In the genomic region with DNA sequence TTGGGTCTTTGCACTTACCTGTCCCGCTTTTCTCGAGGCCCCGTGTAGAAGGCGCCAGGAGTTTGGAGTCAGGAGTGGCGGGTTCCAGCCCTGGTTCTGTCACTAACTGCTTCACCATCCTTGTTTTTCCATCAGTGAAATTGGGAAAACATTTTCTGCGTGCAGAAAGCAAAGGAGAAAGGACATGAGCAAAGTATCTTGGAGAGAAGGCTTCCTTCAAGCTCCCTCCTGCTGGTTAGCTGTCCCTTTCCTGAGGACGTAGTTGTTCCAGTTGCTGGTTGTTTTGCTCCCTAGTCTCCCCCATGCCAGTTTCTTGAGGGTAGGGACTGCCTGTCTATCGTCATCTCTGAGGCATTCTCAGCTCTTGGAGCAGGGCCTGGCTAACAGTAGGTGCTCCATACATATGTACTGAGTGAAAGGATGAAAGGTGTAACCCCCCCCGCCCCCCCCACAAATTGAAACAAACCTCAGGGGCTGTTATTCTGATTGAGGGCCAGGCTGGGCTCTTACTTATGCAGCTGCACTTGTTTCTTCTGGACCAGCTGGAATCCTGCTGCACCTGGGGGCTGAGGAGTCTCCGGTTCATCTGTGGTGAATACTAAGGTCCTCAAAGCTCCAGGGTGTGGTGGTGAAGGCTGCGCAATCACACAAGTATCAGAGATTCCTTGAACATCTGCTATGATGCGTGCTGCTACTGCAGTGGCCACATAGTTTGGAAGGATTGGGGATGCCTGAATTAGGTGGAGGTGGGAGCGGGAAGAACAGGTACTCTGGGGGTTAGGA, we compare ENCODE assay signal across 8 cellular contexts. TPM values are rescaled to one million over a fixed set of nuclear protein-coding genes. Genes with fewer than 3 reads are reported as not detected.
A peak's percentile ranks its signal among the peaks of the same experiment; 100 is the strongest.
DNase-seq lines count a peak whose midpoint lies in the region; ATAC-seq and TF ChIP-seq lines count a peak whose summit lies in the region.

No MANE protein-coding gene starts in this region.

- H3K27ac ChIP-seq in AG04450 (ENCODE audit: low read depth, low read length) (peak overlapping the region; percentile 78), HEK293 (ENCODE audit: extremely low read depth, low read depth, low read length) (no peak overlapping the region), thymus (ENCODE audit: low read depth) (peak overlapping the region; percentile 90)

- no peaks in the 10 kb centered on the region for H3K36me3 ChIP-seq in HEK293 (ENCODE audit: control insufficient read depth in 2 of 2, insufficient read depth in 1 of 2, low read length in 2 of 2)
- no peaks in the 10 kb centered on the region for H3K36me3 ChIP-seq in thymus (ENCODE audit: control insufficient read depth, insufficient read depth)

- peaks cover 5% of the 10 kb centered on the region for H3K36me3 Mint-ChIP-seq in activated T-helper 1 cell treated with anti-CD3 and anti-CD28 coated beads, Interleukin-12 subunit alpha, Interleukin-12 subunit beta, Interleukin-2, Interleukin-4 antibody, amounts not matched to agents 30 ng/mL and 10 ng/mL and 1 ng/mL, durations not matched to agents 14 hours and 24 hours and 36 hours (ENCODE audit: low read depth)
- H3K36me3 Mint-ChIP-seq in immature natural killer cell = no peaks in the 10 kb centered on the region

- CTCF ChIA-PET in AG04450 (lab: Charles Lee) (interaction anchor here (0.8 to 2.0 kb wide), 10 partner anchors 7 to 219 kb away, joined by 3 to 13 read pairs (median 6); a partner anchor contains a TSS), HEK293 (lab: Yijun Ruan, JAX) (interaction anchor here (0.5 to 3.9 kb wide), 6 partner anchors 13 to 618 kb away, joined by 3 to 27 read pairs (median 6); no protein-coding TSS in a partner anchor)

- peak overlapping the region; percentile 83 for H3K27ac Mint-ChIP-seq in activated T-helper 1 cell treated with anti-CD3 and anti-CD28 coated beads, Interleukin-12 subunit alpha, Interleukin-12 subunit beta, Interleukin-2, Interleukin-4 antibody, amounts not matched to agents 30 ng/mL and 10 ng/mL and 1 ng/mL, durations not matched to agents 14 hours and 24 hours and 36 hours
- H3K27ac Mint-ChIP-seq in immature natural killer cell = peak overlapping the region; percentile 27 to 94 (median 84)

- POLR2A ChIA-PET in AG04450 (lab: Yijun Ruan, JAX) = interaction anchor here (1.5 to 4.9 kb wide), 5 partner anchors 8 to 28 kb away, joined by 3 to 26 read pairs (median 5); a partner anchor contains a TSS
- POLR2A ChIA-PET in HEK293 (lab: Yijun Ruan, JAX) = interaction anchor here (0.9 to 2.3 kb wide), 6 partner anchors 16 to 137 kb away, joined by 3 to 12 read pairs (median 6); a partner anchor contains a TSS

- H3K9me3 ChIP-seq in AG04450 (ENCODE audit: control insufficient read depth, insufficient read depth, low read length) (peaks cover 2% of the 10 kb centered on the region; the same call in 1 of the 2 replicates), HEK293 (ENCODE audit: control insufficient read depth, insufficient read depth, low read depth, low read length) (no peaks in the 10 kb centered on the region), thymus (ENCODE audit: control insufficient read depth) (no peaks in the 10 kb centered on the region)

- DNase-seq in AG04450 (ENCODE audit: low read depth, low spot score) (no peak), immature natural killer cell (no peak), ACHN (no peak), NCI-H748 treated with DMSO at 0.1 percent for 48 hours (lab: John Stamatoyannopoulos, UW) (no peak)
- DNase-seq in activated T-helper 1 cell treated with anti-CD3 and anti-CD28 coated beads, Interleukin-12 subunit alpha, Interleukin-12 subunit beta, Interleukin-2, Interleukin-4 antibody, amounts not matched to agents 30 ng/mL and 10 ng/mL and 1 ng/mL, durations not matched to agents 14 hours and 24 hours and 36 hours (ENCODE audit: low spot score) = no peak

- in situ Hi-C loops in ACHN (cut with HindIII; ENCODE audit: low pct_ligation_motif_present, low pct_unique_long_range_greater_than_20kb, low sequenced_read_pairs) = no loop called here

- H3K27me3 ChIP-seq in AG04450 (ENCODE audit: control insufficient read depth, insufficient read depth, low read length) (no peaks in the 10 kb centered on the region), thymus (ENCODE audit: control insufficient read depth, insufficient read depth) (no peaks in the 10 kb centered on the region)

- 14% methylated on average over 13 of the region's 13 CpGs for WGBS in thymus

- H3K4me1 ChIP-seq in HEK293 (ENCODE audit: control insufficient read depth, insufficient read depth, low read length) (peaks cover 11% of the 10 kb centered on the region), thymus (ENCODE audit: control insufficient read depth, insufficient read depth, low read length) (peaks cover 44% of the 10 kb centered on the region)

- peaks cover 2% of the 10 kb centered on the region for H3K27me3 Mint-ChIP-seq in activated T-helper 1 cell treated with anti-CD3 and anti-CD28 coated beads, Interleukin-12 subunit alpha, Interleukin-12 subunit beta, Interleukin-2, Interleukin-4 antibody, amounts not matched to agents 30 ng/mL and 10 ng/mL and 1 ng/mL, durations not matched to agents 14 hours and 24 hours and 36 hours (ENCODE audit: insufficient read depth)
- peaks cover 3 to 5% (median 3%) of the 10 kb centered on the region in 3 donors for H3K27me3 Mint-ChIP-seq in immature natural killer cell (ENCODE audit: low read depth in 3 of 3)

- peak overlapping the region; percentile 100 for H3K4me3 Mint-ChIP-seq in activated T-helper 1 cell treated with anti-CD3 and anti-CD28 coated beads, Interleukin-12 subunit alpha, Interleukin-12 subunit beta, Interleukin-2, Interleukin-4 antibody, amounts not matched to agents 30 ng/mL and 10 ng/mL and 1 ng/mL, durations not matched to agents 14 hours and 24 hours and 36 hours
- peak overlapping the region; percentile 91 to 98 (median 97) for H3K4me3 Mint-ChIP-seq in immature natural killer cell

- no peaks in the 10 kb centered on the region for H3K9me3 Mint-ChIP-seq in activated T-helper 1 cell treated with anti-CD3 and anti-CD28 coated beads, Interleukin-12 subunit alpha, Interleukin-12 subunit beta, Interleukin-2, Interleukin-4 antibody, amounts not matched to agents 30 ng/mL and 10 ng/mL and 1 ng/mL, durations not matched to agents 14 hours and 24 hours and 36 hours
- H3K9me3 Mint-ChIP-seq in immature natural killer cell = no peaks in the 10 kb centered on the region

- TF ChIP-seq CTCF in AG04450 (IDR thresholded peaks at IDR 0.05; ENCODE audit: low read depth, low read length) (no peak), HEK293 (tag by site-specific recombination; IDR thresholded peaks at IDR 0.05) (no peak)

- H3K4me3 ChIP-seq in AG04450 (ENCODE audit: low read depth, low read length) = peak overlapping the region; percentile 92
- peak overlapping the region; percentile 64 for H3K4me3 ChIP-seq in HEK293 (ENCODE audit: low read depth, low read length)
- peak overlapping the region; percentile 74 for H3K4me3 ChIP-seq in thymus (ENCODE audit: low read length)

- ATAC-seq in HG03432 (IDR thresholded peaks at IDR 0.05; ENCODE audit: unreplicated experiment) = no peak

- intact Hi-C loops in activated T-helper 1 cell treated with anti-CD3 and anti-CD28 coated beads, Interleukin-12 subunit alpha, Interleukin-12 subunit beta, Interleukin-2, Interleukin-4 antibody, amounts not matched to agents 30 ng/mL and 10 ng/mL and 1 ng/mL, durations not matched to agents 14 hours and 24 hours and 36 hours (cut with micrococcal nuclease) = loop anchor here (1.0 to 5.0 kb wide), 8 partner anchors 11 to 367 kb away; a partner anchor contains a TSS

- peaks cover 63% of the 10 kb centered on the region for H3K4me1 Mint-ChIP-seq in activated T-helper 1 cell treated with anti-CD3 and anti-CD28 coated beads, Interleukin-12 subunit alpha, Interleukin-12 subunit beta, Interleukin-2, Interleukin-4 antibody, amounts not matched to agents 30 ng/mL and 10 ng/mL and 1 ng/mL, durations not matched to agents 14 hours and 24 hours and 36 hours (ENCODE audit: low read depth)
- peaks cover 64 to 65% of the 10 kb centered on the region in 2 donors for H3K4me1 Mint-ChIP-seq in immature natural killer cell

TF ChIP-seq in HEK293, 187 proteins besides CTCF, POLR2A, EP300 and RAD21 (continues in another document):
- TF ChIP-seq TCF7L2 (IDR thresholded peaks at IDR 0.05; ENCODE audit: borderline replicate concordance, low read depth, low read length) (no peak), ZNF837 (tag by site-specific recombination; IDR thresholded peaks at IDR 0.05) (no peak), ZFP69B (tag by site-specific recombination; IDR thresholded peaks at IDR 0.05) (no peak), PRDM1 (tag by site-specific recombination; IDR thresholded peaks at IDR 0.05) (peak; percentile 83), ZNF221 (tag by site-specific recombination; IDR thresholded peaks at IDR 0.05; ENCODE audit: borderline replicate concordance) (no peak)
- TF ChIP-seq, protein P1, sequence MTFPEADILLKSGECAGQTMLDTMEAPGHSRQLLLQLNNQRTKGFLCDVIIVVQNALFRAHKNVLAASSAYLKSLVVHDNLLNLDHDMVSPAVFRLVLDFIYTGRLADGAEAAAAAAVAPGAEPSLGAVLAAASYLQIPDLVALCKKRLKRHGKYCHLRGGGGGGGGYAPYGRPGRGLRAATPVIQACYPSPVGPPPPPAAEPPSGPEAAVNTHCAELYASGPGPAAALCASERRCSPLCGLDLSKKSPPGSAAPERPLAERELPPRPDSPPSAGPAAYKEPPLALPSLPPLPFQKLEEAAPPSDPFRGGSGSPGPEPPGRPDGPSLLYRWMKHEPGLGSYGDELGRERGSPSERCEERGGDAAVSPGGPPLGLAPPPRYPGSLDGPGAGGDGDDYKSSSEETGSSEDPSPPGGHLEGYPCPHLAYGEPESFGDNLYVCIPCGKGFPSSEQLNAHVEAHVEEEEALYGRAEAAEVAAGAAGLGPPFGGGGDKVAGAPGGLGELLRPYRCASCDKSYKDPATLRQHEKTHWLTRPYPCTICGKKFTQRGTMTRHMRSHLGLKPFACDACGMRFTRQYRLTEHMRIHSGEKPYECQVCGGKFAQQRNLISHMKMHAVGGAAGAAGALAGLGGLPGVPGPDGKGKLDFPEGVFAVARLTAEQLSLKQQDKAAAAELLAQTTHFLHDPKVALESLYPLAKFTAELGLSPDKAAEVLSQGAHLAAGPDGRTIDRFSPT (tag by site-specific recombination; IDR thresholded peaks at IDR 0.05) = no peak

RNA-seq across cellular contexts. Expression of a gene that starts 1.0 kb away (rescaled TPM):
- polyA plus RNA-seq in AG04450 (2011; rRNA removed) (34.3 and 36.3 TPM in 2 replicates), immature natural killer cell (10 to 100 TPM; 20.1 to 32.6 (median 21.7) TPM), thymus (30.1 TPM)
- 12.7 and 15.3 TPM in 2 replicates for polyA minus RNA-seq in AG04450 (2011; rRNA and poly(A)+ RNA removed)
- 12.8 and 13.4 TPM in 2 replicates for total RNA-seq in activated T-helper 1 cell treated with anti-CD3 and anti-CD28 coated beads, Interleukin-12 subunit alpha, Interleukin-12 subunit beta, Interleukin-2, Interleukin-4 antibody, amounts not matched to agents 30 ng/mL and 10 ng/mL and 1 ng/mL, durations not matched to agents 14 hours and 24 hours and 36 hours

RNA-seq across cellular contexts. Expression of a gene that starts 20.8 kb away (rescaled TPM):
- 54.6 and 61.1 TPM in 2 replicates for polyA plus RNA-seq in AG04450 (2011; rRNA removed)
- polyA minus RNA-seq in AG04450 (2011; rRNA and poly(A)+ RNA removed) = 76.5 TPM in 2 replicates
- 42.3 and 46.4 TPM in 2 replicates for total RNA-seq in activated T-helper 1 cell treated with anti-CD3 and anti-CD28 coated beads, Interleukin-12 subunit alpha, Interleukin-12 subunit beta, Interleukin-2, Interleukin-4 antibody, amounts not matched to agents 30 ng/mL and 10 ng/mL and 1 ng/mL, durations not matched to agents 14 hours and 24 hours and 36 hours
- 10 to 100 TPM in 1 of 3 donors, 1 to 10 TPM in 2; 8.0 to 10.6 (median 9.4) TPM for polyA plus RNA-seq in immature natural killer cell
- polyA plus RNA-seq in thymus = 30.5 TPM
